Comparison of ENCODE assay signal across 21 cellular contexts in the genomic region with DNA sequence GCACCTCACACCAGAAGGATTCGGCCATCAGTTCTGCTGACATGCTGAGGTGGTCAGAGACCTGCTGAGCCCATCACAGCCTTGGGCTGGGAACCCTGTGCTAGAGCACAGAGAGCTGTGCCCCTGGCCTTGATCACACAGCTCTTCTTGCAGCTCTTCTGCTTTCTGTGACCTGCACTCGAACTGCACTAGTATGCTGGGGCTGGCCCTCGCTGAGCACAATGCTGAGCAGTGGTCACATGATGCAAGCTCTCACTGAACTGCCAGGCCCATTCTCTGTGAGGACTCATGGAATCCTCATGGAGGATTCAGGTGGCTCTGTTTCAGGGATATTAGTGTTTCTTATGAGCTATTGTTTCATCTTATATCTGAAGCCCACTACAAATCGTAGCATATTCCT.
"Had no signal": no experiment of that assay in that cellular context is flagged by ENCODE, and none has a peak within 500 bp of the region (broad histone marks: within the 10 kb centered on the region; RNA-seq: fewer than 3 reads in every experiment).

No MANE protein-coding gene starts in this region.

- H3K27me3 ChIP-seq: dorsolateral prefrontal cortex, gastrocnemius medialis, left lung, sigmoid colon, tibial nerve, upper lobe of right lung, uterus had no signal

- H3K36me3 ChIP-seq: uterus had no signal

- H3K4me3 ChIP-seq: dorsolateral prefrontal cortex, gastrocnemius medialis, left lung, lower lobe of right lung, psoas muscle, sigmoid colon, thoracic aorta, tibial nerve, upper lobe of right lung, uterus had no signal

- H3K27ac ChIP-seq: gastrocnemius medialis, left lung, lower lobe of right lung, psoas muscle, sigmoid colon, thoracic aorta, tibial nerve, upper lobe of right lung, uterus had no signal

- H3K4me1 ChIP-seq: gastrocnemius medialis, left lung, lower lobe of right lung, psoas muscle, sigmoid colon, tibial nerve, upper lobe of right lung, uterus had no signal

- H3K9me3 ChIP-seq: gastrocnemius medialis, left lung, lower lobe of right lung, psoas muscle, sigmoid colon, thoracic aorta, tibial nerve, upper lobe of right lung, uterus had no signal

- DNase-seq: dorsolateral prefrontal cortex; effector CD4-positive, alpha-beta T cell; gastrocnemius medialis; head of caudate nucleus; left cardiac atrium; left lung; lower lobe of right lung; naive thymus-derived CD8-positive, alpha-beta T cell; nephron progenitor cell; nucleus accumbens; psoas muscle; right cardiac atrium; sigmoid colon; stimulated activated CD4-positive, alpha-beta T cell treated with anti-CD3 and anti-CD28 coated beads, Interleukin-2, amount 100 ng/mL, for 24 hours; stimulated activated CD4-positive, alpha-beta T cell treated with anti-CD3 and anti-CD28 coated beads, Interleukin-4, amount 100 ng/mL, for 24 hours; stimulated activated naive CD8-positive, alpha-beta T cell treated with anti-CD3 and anti-CD28 coated beads, Interleukin-15, Interleukin-2, amounts not matched to agents 100 U/mL and 50 U/mL, for 24 hours; substantia nigra; upper lobe of right lung; uterus had no signal
